ENCODE assay signal across 6 cellular contexts in genomic region chr7:136140469-136140868, GRCh38.
"Had no signal": no experiment of that assay in that cellular context is flagged by ENCODE, and none has a peak within 500 bp of the region (broad histone marks: within the 10 kb centered on the region; RNA-seq: fewer than 3 reads in every experiment).

No MANE protein-coding gene starts in this region.

- H3K27me3 Mint-ChIP-seq: IgD-negative memory B cell had no signal

- H3K36me3 Mint-ChIP-seq: IgD-negative memory B cell had no signal

- H3K4me3 Mint-ChIP-seq: IgD-negative memory B cell had no signal

- ATAC-seq: HepG2 had no signal

- FAIRE-seq: HepG2, HTR-8/SVneo had no signal

- H3K9me3 Mint-ChIP-seq: IgD-negative memory B cell had no signal

- H3K27ac Mint-ChIP-seq: IgD-negative memory B cell had no signal

- H3K27ac ChIP-seq: HL-60 had no signal

- DNase-seq: IMR-90, KBM-7 had no signal
